1 cellular context compared by ENCODE assay signal in the genomic region with DNA sequence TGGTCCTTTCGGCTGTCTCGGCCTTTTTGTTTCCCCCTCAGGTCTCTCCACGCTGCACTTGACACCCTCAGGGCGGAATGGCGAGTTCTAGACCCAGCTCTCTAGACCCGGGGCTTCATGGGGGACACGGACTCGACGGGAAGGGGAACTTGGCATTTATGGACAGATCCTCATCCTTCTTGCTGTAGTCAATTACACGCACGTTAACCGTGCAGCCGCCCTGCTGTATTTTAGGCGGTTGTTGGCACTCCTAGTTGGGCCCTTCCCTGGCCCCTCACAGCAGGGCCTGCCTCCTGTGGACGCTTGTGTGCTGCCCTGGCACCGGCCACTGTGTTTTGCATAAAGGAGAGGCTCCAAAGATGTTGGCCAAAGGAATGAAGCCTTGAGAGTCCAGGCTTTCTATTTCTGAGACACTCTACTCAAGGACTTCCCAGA.
TF ChIP-seq lines count a peak whose summit lies in the region.

No MANE protein-coding gene starts in this region.

TF ChIP-seq in endothelial cell of umbilical vein, 7 proteins besides CTCF, POLR2A, EP300 and RAD21 (continued from another document):
- TF ChIP-seq EZH2 (IDR thresholded peaks at IDR 0.05; ENCODE audit: borderline replicate concordance, low read depth, low read length, severe bottlenecking) (no peak), GATA2 (IDR thresholded peaks at IDR 0.05; ENCODE audit: insufficient read depth, insufficient read length, low read depth, low read length) (no peak)
